ENCODE assay signal across 11 cellular contexts in genomic region chr2:226661789-226662545, GRCh38.
DNase-seq lines count a peak whose midpoint lies in the region; ATAC-seq, FAIRE-seq and TF ChIP-seq lines count a peak whose summit lies in the region.
"Had no signal": no experiment of that assay in that cellular context is flagged by ENCODE, and none has a peak within 500 bp of the region (broad histone marks: within the 10 kb centered on the region; RNA-seq: fewer than 3 reads in every experiment).

No MANE protein-coding gene starts in this region.

- H3K4me3 ChIP-seq in fibroblast of mammary gland (ENCODE audit: control insufficient read depth, low read depth, low read length), result no peak overlapping the region
- no peak overlapping the region for H3K4me3 ChIP-seq in ovary

- no peak for TF ChIP-seq CTCF in fibroblast of mammary gland (conservative IDR thresholded peaks at IDR 0.05; ENCODE audit: control insufficient read depth, insufficient read depth, low read depth, low read length)
- no peak for TF ChIP-seq CTCF in ovary (IDR thresholded peaks at IDR 0.05)

- H3K27ac ChIP-seq in ovary, result no peak overlapping the region

- 37 to 45% (median 44%) methylated on average over 11 of the region's 11 CpGs for WGBS in ovary, 3 donors

- no peak for TF ChIP-seq EP300 in ovary (IDR thresholded peaks at IDR 0.05)

- peaks cover 7% of the 10 kb centered on the region for H3K4me1 ChIP-seq in ovary (ENCODE audit: insufficient read depth)

- H3K36me3 ChIP-seq in ovary, result no peaks in the 10 kb centered on the region

- H3K27me3 ChIP-seq in ovary, result no peaks in the 10 kb centered on the region

- peak; percentile 94 for FAIRE-seq in RCC 7860 (lab: Jason Lieb, UNC)
- FAIRE-seq: islet of Langerhans had no signal

- in situ Hi-C loops in Caki2 (cut with HindIII; ENCODE audit: low pct_unique_long_range_greater_than_20kb, low sequenced_read_pairs), result no loop called here

- DNase-seq in Caki2 (ENCODE audit: low read depth) (peak; percentile 96), RCC 7860 (ENCODE audit: low spot score) (peak; percentile 97), fibroblast of mammary gland (ENCODE audit: low read depth) (peak; percentile 97), ovary (peak in 3 of 5 donors; percentile 38 to 54 (median 51))
- no peak for DNase-seq in effector CD4-positive, alpha-beta T cell
- DNase-seq in stimulated activated naive CD8-positive, alpha-beta T cell treated with anti-CD3 and anti-CD28 coated beads, Interleukin-15, Interleukin-2, amounts not matched to agents 100 U/mL and 50 U/mL, for 24 hours, result no peak
- DNase-seq: Kasumi-1 had no signal

- intact Hi-C loops in ovary (cut with DNase I), result no loop called here

- no peak for TF ChIP-seq POLR2A in ovary (IDR thresholded peaks at IDR 0.05)

- H3K9me3 ChIP-seq in ovary, result no peaks in the 10 kb centered on the region

- ATAC-seq in stimulated activated naive CD8-positive, alpha-beta T cell treated with anti-CD3 and anti-CD28 coated beads, Interleukin-15, Interleukin-2, amounts not matched to agents 100 U/mL and 50 U/mL, for 24 hours, result no peak
- no peak for ATAC-seq in HG02610 (IDR thresholded peaks at IDR 0.05; ENCODE audit: unreplicated experiment)
- no peak for ATAC-seq in GM21515 (IDR thresholded peaks at IDR 0.05; ENCODE audit: unreplicated experiment)
- ATAC-seq: activated naive CD4-positive, alpha-beta T cell treated with anti-CD3 and anti-CD28 coated beads, Interleukin-2, amount 50 U/mL, for 72 hours had no signal

Comparison
In these comparisons a context has a peak if more than half of its experiments do, and no peak if none do; other contexts are left out.
1. DNase-seq: peak in Caki2 (single experiment), RCC 7860 (single experiment), fibroblast of mammary gland (single experiment) and ovary (3 of 5); none in effector CD4-positive, alpha-beta T cell (single experiment) and stimulated activated naive CD8-positive, alpha-beta T cell treated with anti-CD3 and anti-CD28 coated beads, Interleukin-15, Interleukin-2, amounts not matched to agents 100 U/mL and 50 U/mL, for 24 hours (single experiment).